8 cellular contexts compared by ENCODE assay signal in genomic region chr7:97026705-97027426, GRCh38. TPM values are rescaled to one million over a fixed set of nuclear protein-coding genes. Genes with fewer than 3 reads are reported as not detected.
A peak's percentile ranks its signal among the peaks of the same experiment; 100 is the strongest.
DNase-seq lines count a peak whose midpoint lies in the region; ATAC-seq and TF ChIP-seq lines count a peak whose summit lies in the region.

No MANE protein-coding gene starts in this region.

- no peaks in the 10 kb centered on the region for H3K36me3 ChIP-seq in esophagus muscularis mucosa

- intact Hi-C loops in esophagus muscularis mucosa (cut with DNase I): loop anchor here (2.0 to 5.0 kb wide), 2 partner anchors 950 to 1110 kb away; no protein-coding TSS in a partner anchor
- intact Hi-C loops in sciatic nerve (cut with DNase I): loop anchor here (10.0 kb wide), 2 partner anchors 962 to 1112 kb away; no protein-coding TSS in a partner anchor

- H3K27me3 ChIP-seq in esophagus muscularis mucosa: peaks cover 0 to 85% (median 40%) of the 10 kb centered on the region in 4 donors

- no peaks in the 10 kb centered on the region for H3K9me3 ChIP-seq in esophagus muscularis mucosa

- TF ChIP-seq EP300 in esophagus muscularis mucosa (IDR thresholded peaks at IDR 0.05): no peak

- peaks cover 21 to 58% (median 50%) of the 10 kb centered on the region in 4 donors for H3K4me1 ChIP-seq in esophagus muscularis mucosa

- TF ChIP-seq CTCF in esophagus muscularis mucosa (IDR thresholded peaks at IDR 0.05): no peak

- TF ChIP-seq POLR2A in esophagus muscularis mucosa (IDR thresholded peaks at IDR 0.05; ENCODE audit: low read depth): no peak

- peak overlapping the region; percentile 47 to 53 (median 50) for H3K4me3 ChIP-seq in esophagus muscularis mucosa

- WGBS in esophagus muscularis mucosa: 22% methylated on average over 17 of the region's 17 CpGs

- DNase-seq in NOMO-1 (lab: John Stamatoyannopoulos, UW; ENCODE audit: unreplicated experiment in 2 of 2) (peak; percentile 99 to 100), esophagus muscularis mucosa (ENCODE audit: extremely low spot score) (no peak), sciatic nerve (ENCODE audit: low spot score) (no peak), cerebellum (ENCODE audit: low spot score) (no peak), kidney tubule cell (ENCODE audit: low spot score) (no peak), midbrain (lab: John Stamatoyannopoulos, UW) (no peak)

- no peak overlapping the region for H3K27ac ChIP-seq in esophagus muscularis mucosa (replicated peaks in 1 of 4)

- peak; percentile 12 for ATAC-seq in GM19452 (IDR thresholded peaks at IDR 0.05; ENCODE audit: unreplicated experiment)
- peak; percentile 9 for ATAC-seq in sciatic nerve
- no peak for ATAC-seq in GM18873 (IDR thresholded peaks at IDR 0.05; ENCODE audit: low FRiP score, unreplicated experiment)

RNA-seq across cellular contexts. Expression of gene DLX5, which starts 2.2 kb away (rescaled TPM):
- total RNA-seq in esophagus muscularis mucosa: under 1 TPM in 2 of 4 donors, not detected in 2; 0.17 to 0.26 TPM
- 0.49 TPM for total RNA-seq in sciatic nerve
- total RNA-seq in cerebellum: not detected

RNA-seq across cellular contexts. Expression of gene DLX6, which starts 21.5 kb away (rescaled TPM):
- total RNA-seq in esophagus muscularis mucosa (not detected), sciatic nerve (not detected), cerebellum (not detected)

Comparison
In these comparisons a context has a peak if more than half of its experiments do, and no peak if none do; other contexts are left out.
1. DNase-seq: peak in NOMO-1 (2 of 2); none in esophagus muscularis mucosa (single experiment), sciatic nerve (single experiment), cerebellum (single experiment), kidney tubule cell (single experiment) and midbrain (single experiment).